In the genomic region with DNA sequence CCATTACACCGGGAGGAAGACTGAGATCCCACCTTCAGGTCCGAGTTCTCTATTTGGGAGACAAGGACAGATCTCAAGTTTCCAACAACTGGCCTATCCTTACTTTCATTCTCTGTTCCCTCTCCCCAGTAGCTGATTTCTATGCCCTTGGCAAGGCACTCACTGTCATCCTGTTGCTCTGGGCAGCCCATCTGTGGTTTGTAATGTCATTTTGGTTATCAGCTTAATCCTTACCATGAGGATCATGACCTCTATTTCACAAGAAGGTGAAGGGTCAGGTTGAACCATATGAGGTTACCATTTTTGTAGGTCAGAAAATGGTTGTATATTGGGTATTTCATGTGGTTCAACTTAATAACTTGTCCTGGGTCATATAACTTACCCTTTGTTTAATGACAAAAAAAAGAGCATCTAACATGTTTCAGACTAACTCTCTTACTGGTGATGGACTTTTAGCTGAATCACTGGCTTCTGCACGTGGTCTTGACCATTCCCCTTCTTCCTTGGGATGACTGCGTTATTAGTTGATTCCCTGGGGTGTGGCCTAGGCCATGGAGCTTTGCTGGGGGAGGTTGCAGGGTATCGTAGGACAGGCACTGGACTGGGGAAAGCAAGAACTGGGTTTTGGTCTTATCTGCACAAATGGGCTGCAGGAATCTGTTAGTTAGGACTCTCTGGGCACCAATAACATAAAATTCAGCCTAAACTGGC, we compare ENCODE assay signal across 2 cellular contexts.
TF ChIP-seq lines count a peak whose summit lies in the region.

No MANE protein-coding gene starts in this region.

TF ChIP-seq in H1, 55 proteins besides CTCF, POLR2A, EP300 and RAD21:
- TF ChIP-seq KDM5A (IDR thresholded peaks at IDR 0.05; ENCODE audit: low read length), result no peak

TF ChIP-seq in neural cell, 6 proteins besides CTCF, POLR2A, EP300 and RAD21:
- no peak for TF ChIP-seq EZH2 (IDR thresholded peaks at IDR 0.05; ENCODE audit: borderline replicate concordance, insufficient read depth, low read length, poor library complexity, severe bottlenecking)
- TF ChIP-seq MXI1 (conservative IDR thresholded peaks at IDR 0.05; ENCODE audit: poor library complexity, severe bottlenecking), result no peak
TF ChIP-seq in neural cell: peak in this region for 0.
